In genomic region chr1:168469690-168470089, GRCh38 we compare ENCODE assay signal across 8 cellular contexts.
DNase-seq lines count a peak whose midpoint lies in the region; ATAC-seq and TF ChIP-seq lines count a peak whose summit lies in the region.

No MANE protein-coding gene starts in this region.

- TF ChIP-seq CTCF in breast epithelium (IDR thresholded peaks at IDR 0.05) (no peak), GM13977 (IDR thresholded peaks at IDR 0.05; ENCODE audit: extremely low read depth, insufficient read depth, missing control alignments) (no peak)

- no peak overlapping the region for H3K4me3 ChIP-seq in SJSA1
- no peak overlapping the region for H3K4me3 ChIP-seq in breast epithelium

- in situ Hi-C loops in GM13977 (cut with MboI; ENCODE audit: low pct_unique_long_range_greater_than_20kb, low sequenced_read_pairs, unreplicated experiment), result no loop called here

- H3K9me3 ChIP-seq in SJSA1 (replicated peaks), result 0 out of 2 replicates have a peak, but pooled peaks cover 2% of the 10 kb centered on the region
- peaks cover 0 to 9% of the 10 kb centered on the region in 2 donors for H3K9me3 ChIP-seq in breast epithelium

- peak overlapping the region; percentile 65; the same call in 1 of the 2 replicates for H3K27ac ChIP-seq in SJSA1
- H3K27ac ChIP-seq in breast epithelium, result peak overlapping the region; percentile 25 to 45

- ATAC-seq in GM21737 (IDR thresholded peaks at IDR 0.05; ENCODE audit: unreplicated experiment) (no peak), GM18868 (IDR thresholded peaks at IDR 0.05; ENCODE audit: unreplicated experiment) (no peak), HG03469 (IDR thresholded peaks at IDR 0.05; ENCODE audit: unreplicated experiment) (no peak)

- H3K4me1 ChIP-seq in SJSA1 (replicated peaks) (peaks cover 55% of the 10 kb centered on the region), breast epithelium (peaks cover 0 to 4% of the 10 kb centered on the region in 2 donors)

- intact Hi-C loops in breast epithelium (cut with DNase I; ENCODE audit: low total_unique reads), result no loop called here

- peak; percentile 95 for DNase-seq in GM04504 (ENCODE audit: low read depth)
- DNase-seq in SJSA1 (ENCODE audit: low read depth in 1 of 2, low spot score in 2 of 2), result peak; percentile 57 to 67
- peak; percentile 18 to 60 for DNase-seq in breast epithelium (ENCODE audit: low spot score in 2 of 2)
- peak; percentile 91 for DNase-seq in myocyte (ENCODE audit: low read depth)
- no peak for DNase-seq in GM13977 (ENCODE audit: low spot score)

- no peaks in the 10 kb centered on the region for H3K27me3 ChIP-seq in SJSA1 (replicated peaks)
- no peaks in the 10 kb centered on the region for H3K27me3 ChIP-seq in breast epithelium

- TF ChIP-seq POLR2A in breast epithelium (IDR thresholded peaks at IDR 0.05), result no peak

- no peaks in the 10 kb centered on the region for H3K36me3 ChIP-seq in SJSA1
- no peaks in the 10 kb centered on the region for H3K36me3 ChIP-seq in breast epithelium
